In the genomic region with DNA sequence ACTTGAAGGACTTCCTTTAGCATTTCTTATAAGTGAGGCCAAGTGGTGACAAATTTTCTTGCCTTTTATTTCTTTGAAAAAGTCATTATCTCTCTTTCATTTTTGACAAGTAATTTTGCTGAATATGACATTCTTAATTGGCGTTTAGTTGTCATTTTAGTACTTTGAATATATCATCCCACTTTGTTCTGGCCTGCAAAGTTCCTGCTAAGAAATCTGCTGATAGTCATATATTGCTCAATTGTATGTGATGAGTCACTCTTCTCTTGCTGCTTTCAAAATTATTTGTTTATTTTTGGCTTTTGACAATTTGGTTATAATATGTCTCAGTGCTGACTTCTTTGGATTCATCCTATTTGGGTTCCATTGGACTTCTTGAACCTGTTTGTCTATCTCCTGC, we compare ENCODE assay signal across 16 cellular contexts.
DNase-seq lines count a peak whose midpoint lies in the region; FAIRE-seq and TF ChIP-seq lines count a peak whose summit lies in the region.
"Had no signal": no experiment of that assay in that cellular context is flagged by ENCODE, and none has a peak within 500 bp of the region (broad histone marks: within the 10 kb centered on the region; RNA-seq: fewer than 3 reads in every experiment).

No MANE protein-coding gene starts in this region.

- H3K36me3 Mint-ChIP-seq in HFFc6 (ENCODE audit: low read depth) = peaks cover 26% of the 10 kb centered on the region

- no peak overlapping the region for H3K4me3 ChIP-seq in fibroblast of pulmonary artery (replicated peaks; ENCODE audit: low read depth, low read length)
- H3K4me3 ChIP-seq: left ventricle myocardium inferior had no signal

- no peaks in the 10 kb centered on the region for H3K27me3 Mint-ChIP-seq in HFFc6 (ENCODE audit: insufficient read depth)

- FAIRE-seq in GM19239 (lab: Jason Lieb, UNC) = no peak

- CTCF ChIA-PET in RWPE1 (lab: Yijun Ruan, JAX) = interaction anchor here (0.6 kb wide), 1 partner anchor 165 kb away, joined by 3 read pairs; no protein-coding TSS in a partner anchor

- no peak overlapping the region for H3K4me3 Mint-ChIP-seq in HFFc6
- H3K4me3 Mint-ChIP-seq: activated naive CD8-positive, alpha-beta T cell treated with anti-CD3 and anti-CD28 coated beads, Interleukin-2, amount 50 U/mL, for 24 hours; IgD-negative memory B cell; T-helper 17 cell had no signal

- peaks cover 31% of the 10 kb centered on the region for H3K4me1 Mint-ChIP-seq in HFFc6 (ENCODE audit: low read depth)
- H3K4me1 Mint-ChIP-seq: activated naive CD8-positive, alpha-beta T cell treated with anti-CD3 and anti-CD28 coated beads, Interleukin-2, amount 50 U/mL, for 24 hours; IgD-negative memory B cell; T-helper 17 cell had no signal

- POLR2A ChIA-PET in RWPE1 (lab: Yijun Ruan, JAX; ENCODE audit: low non-redundant PET) = no interaction called here

- H3K9me3 Mint-ChIP-seq in HFFc6 = peaks cover 19% of the 10 kb centered on the region

- H3K27ac Mint-ChIP-seq in HFFc6 = no peak overlapping the region
- H3K27ac Mint-ChIP-seq: activated naive CD8-positive, alpha-beta T cell treated with anti-CD3 and anti-CD28 coated beads, Interleukin-2, amount 50 U/mL, for 24 hours; IgD-negative memory B cell; T-helper 17 cell had no signal

- TF ChIP-seq CTCF in HFFc6 (IDR thresholded peaks at IDR 0.05) (no peak), RWPE1 (conservative IDR thresholded peaks at IDR 0.05; ENCODE audit: low read depth) (no peak), fibroblast of pulmonary artery (IDR thresholded peaks at IDR 0.05; ENCODE audit: low read length, missing control alignments) (no peak)

- H3K27ac ChIP-seq in RWPE1 = no peak overlapping the region
- H3K27ac ChIP-seq: left ventricle myocardium inferior, neutrophil had no signal

- peak; percentile 20 for DNase-seq in AG08395 (ENCODE audit: low spot score)
- peak; percentile 28 for DNase-seq in HFFc6
- peak; percentile 43 for DNase-seq in RWPE1 (ENCODE audit: low spot score)
- peak; percentile 62 for DNase-seq in fibroblast of pulmonary artery (ENCODE audit: low read depth)
- no peak for DNase-seq in COR-L47 (lab: John Stamatoyannopoulos, UW)
- DNase-seq in NCI-H69 (lab: John Stamatoyannopoulos, UW) = no peak
- no peak for DNase-seq in GM19239 (ENCODE audit: insufficient read length, low spot score)
- DNase-seq in GF-D8 (lab: John Stamatoyannopoulos, UW) = no peak
- DNase-seq: activated naive CD8-positive, alpha-beta T cell treated with anti-CD3 and anti-CD28 coated beads, Interleukin-2, amount 50 U/mL, for 24 hours; Caco-2; left ventricle myocardium inferior; NCI-H2171 treated with DMSO at 0.1 percent for 48 hours; substantia nigra; T-helper 17 cell had no signal

Comparison
In these comparisons a context has a peak if more than half of its experiments do, and no peak if none do; other contexts are left out.
1. DNase-seq: peak in AG08395 (single experiment), HFFc6 (single experiment), RWPE1 (single experiment) and fibroblast of pulmonary artery (single experiment); none in COR-L47 (single experiment), NCI-H69 (single experiment), GM19239 (single experiment) and GF-D8 (single experiment).